In the genomic region with DNA sequence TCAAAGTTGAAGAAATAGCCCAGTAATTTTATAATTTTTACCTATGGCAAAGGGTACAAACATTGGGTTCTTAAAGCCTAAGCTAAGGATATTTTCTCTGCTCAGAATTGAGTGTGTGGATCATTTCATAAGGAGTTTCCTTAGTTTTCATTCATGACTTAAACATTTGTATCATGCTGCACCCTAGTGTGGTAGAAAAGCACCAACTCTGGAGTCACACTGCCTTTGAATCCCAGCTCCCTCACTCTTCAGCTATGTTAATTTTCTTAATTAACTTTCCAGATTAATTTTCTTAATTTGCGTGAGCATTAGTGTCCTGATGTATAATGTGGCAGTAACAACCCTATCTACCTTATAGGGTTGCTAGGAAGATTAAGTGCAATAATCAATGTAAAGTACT, we compare ENCODE assay signal across 22 cellular contexts. TPM values are rescaled to one million over a fixed set of nuclear protein-coding genes. Genes with fewer than 3 reads are reported as not detected.
"Had no signal": no experiment of that assay in that cellular context is flagged by ENCODE, and none has a peak within 500 bp of the region (broad histone marks: within the 10 kb centered on the region; RNA-seq: fewer than 3 reads in every experiment).

No MANE protein-coding gene starts in this region.

- H3K9me3 ChIP-seq: body of pancreas, sigmoid colon, spleen, tibial nerve, uterus had no signal

- DNase-seq: activated CD4-positive, alpha-beta memory T cell treated with anti-CD3 and anti-CD28 coated beads, Interleukin-2, amount 10 ng/mL, durations not matched to agents 7 days and 5 days; activated CD4-positive, alpha-beta T cell treated with anti-CD3 and anti-CD28 coated beads for 48 hours; activated CD4-positive, CD25-positive, alpha-beta regulatory T cell; activated CD8-positive, alpha-beta memory T cell treated with anti-CD3 and anti-CD28 coated beads, Interleukin-2, amount 10 ng/mL, durations not matched to agents 7 days and 5 days; activated naive CD8-positive, alpha-beta T cell treated with anti-CD3 and anti-CD28 coated beads for 36 hours; amygdala; body of pancreas; caudate nucleus; left colon; nucleus accumbens; sigmoid colon; spleen; stimulated activated naive CD4-positive, alpha-beta T cell treated with Interleukin-2 at 50 U/mL for 16 hours; substantia nigra; T1000; uterus had no signal

- ATAC-seq: activated CD8-positive, alpha-beta memory T cell treated with anti-CD3 and anti-CD28 coated beads, Interleukin-2, amount 10 ng/mL, durations not matched to agents 7 days and 5 days; body of pancreas; left colon; natural killer cell treated with Interleukin-12 subunit alpha and Interleukin-12 subunit beta and Interleukin-15 and Interleukin-18, amount 100 ng/mL, for 72 hours had no signal

- H3K27ac ChIP-seq: body of pancreas, coronary artery, hepatocyte, sigmoid colon, spleen, uterus had no signal

- H3K27me3 ChIP-seq: body of pancreas, hepatocyte, sigmoid colon, spleen, tibial nerve, uterus had no signal

- H3K4me3 Mint-ChIP-seq: activated CD4-positive, alpha-beta memory T cell treated with anti-CD3 and anti-CD28 coated beads, Interleukin-2, amount 10 ng/mL, durations not matched to agents 7 days and 5 days; activated CD8-positive, alpha-beta memory T cell treated with anti-CD3 and anti-CD28 coated beads, Interleukin-2, amount 10 ng/mL, durations not matched to agents 7 days and 5 days; activated naive CD8-positive, alpha-beta T cell treated with anti-CD3 and anti-CD28 coated beads for 36 hours; natural killer cell treated with Interleukin-12 subunit alpha and Interleukin-12 subunit beta and Interleukin-15 and Interleukin-18, amount 100 ng/mL, for 72 hours had no signal

- H3K4me1 ChIP-seq: body of pancreas had no signal

- H3K27ac Mint-ChIP-seq: activated CD4-positive, alpha-beta memory T cell treated with anti-CD3 and anti-CD28 coated beads, Interleukin-2, amount 10 ng/mL, durations not matched to agents 7 days and 5 days; activated CD8-positive, alpha-beta memory T cell treated with anti-CD3 and anti-CD28 coated beads, Interleukin-2, amount 10 ng/mL, durations not matched to agents 7 days and 5 days; activated naive CD8-positive, alpha-beta T cell treated with anti-CD3 and anti-CD28 coated beads for 36 hours; natural killer cell treated with Interleukin-12 subunit alpha and Interleukin-12 subunit beta and Interleukin-15 and Interleukin-18, amount 100 ng/mL, for 72 hours had no signal

- H3K4me3 ChIP-seq: body of pancreas, coronary artery, hepatocyte, lung, sigmoid colon, spleen, tibial nerve, uterus had no signal

- H3K9me3 Mint-ChIP-seq: activated CD4-positive, alpha-beta memory T cell treated with anti-CD3 and anti-CD28 coated beads, Interleukin-2, amount 10 ng/mL, durations not matched to agents 7 days and 5 days; activated naive CD8-positive, alpha-beta T cell treated with anti-CD3 and anti-CD28 coated beads for 36 hours; natural killer cell treated with Interleukin-12 subunit alpha and Interleukin-12 subunit beta and Interleukin-15 and Interleukin-18, amount 100 ng/mL, for 72 hours had no signal

- H3K4me2 ChIP-seq: hepatocyte had no signal

- H2AFZ ChIP-seq: hepatocyte had no signal

- H3K27me3 Mint-ChIP-seq: activated CD4-positive, alpha-beta memory T cell treated with anti-CD3 and anti-CD28 coated beads, Interleukin-2, amount 10 ng/mL, durations not matched to agents 7 days and 5 days; activated CD8-positive, alpha-beta memory T cell treated with anti-CD3 and anti-CD28 coated beads, Interleukin-2, amount 10 ng/mL, durations not matched to agents 7 days and 5 days had no signal

- H3K36me3 Mint-ChIP-seq: natural killer cell treated with Interleukin-12 subunit alpha and Interleukin-12 subunit beta and Interleukin-15 and Interleukin-18, amount 100 ng/mL, for 72 hours had no signal

- H3K36me3 ChIP-seq: uterus had no signal

RNA-seq across cellular contexts. Expression of gene CALHM6, which starts 59.1 kb away (rescaled TPM):
- total RNA-seq: fibroblast of villous mesenchyme had no signal
